In genomic region chr7:80053098-80053497, GRCh38 we compare ENCODE assay signal across 19 cellular contexts.
DNase-seq lines count a peak whose midpoint lies in the region; ATAC-seq and TF ChIP-seq lines count a peak whose summit lies in the region.
"Had no signal": no experiment of that assay in that cellular context is flagged by ENCODE, and none has a peak within 500 bp of the region (broad histone marks: within the 10 kb centered on the region; RNA-seq: fewer than 3 reads in every experiment).

No MANE protein-coding gene starts in this region.

- no peak overlapping the region for H3K27ac Mint-ChIP-seq in GM23338
- H3K27ac Mint-ChIP-seq in neural progenitor cell = no peak overlapping the region
- H3K27ac Mint-ChIP-seq in glutamatergic neuron (ENCODE audit: unreplicated experiment) = no peak overlapping the region
- H3K27ac Mint-ChIP-seq: activated CD4-positive, alpha-beta memory T cell treated with anti-CD3 and anti-CD28 coated beads, Interleukin-2, amount 10 ng/mL, durations not matched to agents 7 days and 5 days; activated naive CD8-positive, alpha-beta T cell treated with anti-CD3 and anti-CD28 coated beads for 36 hours; activated T-cell treated with anti-CD3 and anti-CD28 coated beads, Interleukin-2, amount 50 U/mL, for 24 hours; CD4-positive, alpha-beta T cell had no signal

- TF ChIP-seq CTCF in GM23338 (conservative IDR thresholded peaks at IDR 0.05; ENCODE audit: low read depth in 2 of 2) = no peak
- no peak for TF ChIP-seq CTCF in neural progenitor cell (IDR thresholded peaks at IDR 0.05)
- no peak for TF ChIP-seq CTCF in glutamatergic neuron (IDR thresholded peaks at IDR 0.05; ENCODE audit: partially characterized antibody, unreplicated experiment)
- no peak for TF ChIP-seq CTCF in heart left ventricle (IDR thresholded peaks at IDR 0.05)

- H3K36me3 Mint-ChIP-seq in GM23338 (ENCODE audit: low read depth) (no peaks in the 10 kb centered on the region), neural progenitor cell (no peaks in the 10 kb centered on the region), glutamatergic neuron (ENCODE audit: unreplicated experiment) (no peaks in the 10 kb centered on the region)
- H3K36me3 Mint-ChIP-seq: activated naive CD8-positive, alpha-beta T cell treated with anti-CD3 and anti-CD28 coated beads for 36 hours had no signal

- no peaks in the 10 kb centered on the region for H3K9me3 ChIP-seq in neural progenitor cell (ENCODE audit: low read depth)
- no peaks in the 10 kb centered on the region for H3K9me3 ChIP-seq in heart left ventricle

- H3K4me2 ChIP-seq in GM23338 (no peak overlapping the region), neural progenitor cell (no peak overlapping the region)

- H3K9me2 ChIP-seq in GM23338 (ENCODE audit: insufficient read depth) = no peaks in the 10 kb centered on the region

- H3K4me1 ChIP-seq in GM23338 (ENCODE audit: insufficient read depth) (no peaks in the 10 kb centered on the region), neural progenitor cell (no peaks in the 10 kb centered on the region), heart left ventricle (no peaks in the 10 kb centered on the region)

- H2AFZ ChIP-seq in GM23338 = 0 out of 2 replicates have a peak overlapping the region, but pooled peaks have one; percentile 61
- no peak overlapping the region for H2AFZ ChIP-seq in neural progenitor cell (replicated peaks)

- 83 to 97% (median 92%) methylated on average over 2 of the region's 2 CpGs for WGBS in heart left ventricle, 4 donors

- no peak overlapping the region for H3K4me3 Mint-ChIP-seq in GM23338
- H3K4me3 Mint-ChIP-seq in neural progenitor cell = no peak overlapping the region
- H3K4me3 Mint-ChIP-seq in glutamatergic neuron (ENCODE audit: unreplicated experiment) = no peak overlapping the region
- H3K4me3 Mint-ChIP-seq: activated CD4-positive, alpha-beta memory T cell treated with anti-CD3 and anti-CD28 coated beads, Interleukin-2, amount 10 ng/mL, durations not matched to agents 7 days and 5 days; activated naive CD8-positive, alpha-beta T cell treated with anti-CD3 and anti-CD28 coated beads for 36 hours; activated T-cell treated with anti-CD3 and anti-CD28 coated beads, Interleukin-2, amount 50 U/mL, for 24 hours; CD4-positive, alpha-beta T cell had no signal

- H3K9me3 Mint-ChIP-seq in GM23338 (no peaks in the 10 kb centered on the region), neural progenitor cell (no peaks in the 10 kb centered on the region), glutamatergic neuron (ENCODE audit: unreplicated experiment) (no peaks in the 10 kb centered on the region)
- H3K9me3 Mint-ChIP-seq: activated CD4-positive, alpha-beta memory T cell treated with anti-CD3 and anti-CD28 coated beads, Interleukin-2, amount 10 ng/mL, durations not matched to agents 7 days and 5 days; activated naive CD8-positive, alpha-beta T cell treated with anti-CD3 and anti-CD28 coated beads for 36 hours; activated T-cell treated with anti-CD3 and anti-CD28 coated beads, Interleukin-2, amount 50 U/mL, for 24 hours; CD4-positive, alpha-beta T cell had no signal

- no peak overlapping the region for H3K9ac ChIP-seq in neural progenitor cell

- H3K36me3 ChIP-seq in GM23338 (ENCODE audit: insufficient read depth) (no peaks in the 10 kb centered on the region), neural progenitor cell (no peaks in the 10 kb centered on the region), heart left ventricle (no peaks in the 10 kb centered on the region)
- H3K36me3 ChIP-seq: brain microvascular endothelial cell had no signal

- DNase-seq in GM23338 (ENCODE audit: low spot score) (peak; percentile 5), NCI-H2029 (lab: John Stamatoyannopoulos, UW) (peak; percentile 95), NCI-H748 (lab: John Stamatoyannopoulos, UW; ENCODE audit: unreplicated experiment) (peak; percentile 92), neural progenitor cell (ENCODE audit: low spot score) (peak; percentile 1), glutamatergic neuron (no peak), heart left ventricle (no peak), NCI-H1694 treated with DMSO at 0.1 percent for 48 hours (lab: John Stamatoyannopoulos, UW) (no peak), NCI-H524 (lab: John Stamatoyannopoulos, UW) (no peak)
- DNase-seq: activated CD4-positive, alpha-beta memory T cell treated with anti-CD3 and anti-CD28 coated beads, Interleukin-2, amount 10 ng/mL, durations not matched to agents 7 days and 5 days; activated naive CD8-positive, alpha-beta T cell treated with anti-CD3 and anti-CD28 coated beads for 36 hours; activated T-cell treated with anti-CD3 and anti-CD28 coated beads, Interleukin-2, amount 50 U/mL, for 24 hours; brain microvascular endothelial cell; CD4-positive, alpha-beta T cell; stimulated activated CD4-positive, alpha-beta T cell treated with anti-CD3 and anti-CD28 coated beads, Interleukin-4, amount 100 ng/mL, for 1 hour; T-helper 1 cell had no signal

- H3F3A ChIP-seq in GM23338 (replicated peaks; ENCODE audit: low read depth) (no peaks in the 10 kb centered on the region), neural progenitor cell (ENCODE audit: low read depth) (no peaks in the 10 kb centered on the region)

- H3K4me3 ChIP-seq in GM23338 = no peak overlapping the region
- no peak overlapping the region for H3K4me3 ChIP-seq in neural progenitor cell
- no peak overlapping the region for H3K4me3 ChIP-seq in heart left ventricle
- H3K4me3 ChIP-seq: K562 had no signal

- no peaks in the 10 kb centered on the region for H4K20me1 ChIP-seq in GM23338 (replicated peaks; ENCODE audit: insufficient read depth)
- H4K20me1 ChIP-seq in neural progenitor cell (ENCODE audit: low read depth) = no peaks in the 10 kb centered on the region

- no peaks in the 10 kb centered on the region for H3K4me1 Mint-ChIP-seq in GM23338
- no peaks in the 10 kb centered on the region for H3K4me1 Mint-ChIP-seq in neural progenitor cell
- H3K4me1 Mint-ChIP-seq in glutamatergic neuron (ENCODE audit: low read depth, unreplicated experiment) = no peaks in the 10 kb centered on the region
- H3K4me1 Mint-ChIP-seq: activated CD4-positive, alpha-beta memory T cell treated with anti-CD3 and anti-CD28 coated beads, Interleukin-2, amount 10 ng/mL, durations not matched to agents 7 days and 5 days had no signal

- ATAC-seq in GM23338 (no peak), heart left ventricle (no peak)
- ATAC-seq: K562 had no signal

- no peaks in the 10 kb centered on the region for H3K27me3 ChIP-seq in GM23338 (ENCODE audit: insufficient read depth)
- no peaks in the 10 kb centered on the region for H3K27me3 ChIP-seq in neural progenitor cell
- H3K27me3 ChIP-seq in heart left ventricle = no peaks in the 10 kb centered on the region
- H3K27me3 ChIP-seq: brain microvascular endothelial cell had no signal

- no peak overlapping the region for H3K27ac ChIP-seq in GM23338 (ENCODE audit: low read depth)
- no peak overlapping the region for H3K27ac ChIP-seq in neural progenitor cell
- no peak overlapping the region for H3K27ac ChIP-seq in heart left ventricle
- H3K27ac ChIP-seq: brain microvascular endothelial cell, epithelial cell of prostate, HL-60, VCaP had no signal

- H3K27me3 Mint-ChIP-seq in GM23338 (ENCODE audit: insufficient read depth, low read depth, poor library complexity) = no peaks in the 10 kb centered on the region
- peaks cover 2% of the 10 kb centered on the region for H3K27me3 Mint-ChIP-seq in neural progenitor cell (ENCODE audit: insufficient read depth, low read depth)
- H3K27me3 Mint-ChIP-seq in glutamatergic neuron (ENCODE audit: unreplicated experiment) = no peaks in the 10 kb centered on the region
- H3K27me3 Mint-ChIP-seq: activated CD4-positive, alpha-beta memory T cell treated with anti-CD3 and anti-CD28 coated beads, Interleukin-2, amount 10 ng/mL, durations not matched to agents 7 days and 5 days; activated T-cell treated with anti-CD3 and anti-CD28 coated beads, Interleukin-2, amount 50 U/mL, for 24 hours; CD4-positive, alpha-beta T cell had no signal

- H3K79me2 ChIP-seq in GM23338 (replicated peaks; ENCODE audit: insufficient read depth) (no peaks in the 10 kb centered on the region), neural progenitor cell (ENCODE audit: low read depth) (no peaks in the 10 kb centered on the region)

- TF ChIP-seq POLR2A in heart left ventricle (IDR thresholded peaks at IDR 0.05) = no peak

- intact Hi-C loops in heart left ventricle (cut with DNase I) = loop anchor here in 1 of 10 donors (10.0 kb wide), 1 partner anchor 642 kb away; no protein-coding TSS in a partner anchor

TF ChIP-seq in GM23338, 12 proteins besides CTCF, POLR2A, EP300 and RAD21 (continues in another document):
- TF ChIP-seq STAT1 (IDR thresholded peaks at IDR 0.05; ENCODE audit: unreplicated experiment) (no peak), EZH2phosphoT487 (IDR thresholded peaks at IDR 0.05; ENCODE audit: unreplicated experiment) (no peak), POLR2AphosphoS5 (IDR thresholded peaks at IDR 0.05; ENCODE audit: low read depth) (no peak), NANOG (IDR thresholded peaks at IDR 0.05; ENCODE audit: borderline replicate concordance) (no peak), ZNF114 (CRISPR knock-in tag; IDR thresholded peaks at IDR 0.05) (no peak)

Comparison
In these comparisons a context has a peak if more than half of its experiments do, and no peak if none do; other contexts are left out.
1. DNase-seq: peak in GM23338 (single experiment), NCI-H2029 (single experiment), NCI-H748 (single experiment) and neural progenitor cell (single experiment); none in glutamatergic neuron (single experiment), heart left ventricle (0 of 5), NCI-H1694 treated with DMSO at 0.1 percent for 48 hours (single experiment) and NCI-H524 (0 of 2).